ENCODE assay signal across 10 cellular contexts in the genomic region with DNA sequence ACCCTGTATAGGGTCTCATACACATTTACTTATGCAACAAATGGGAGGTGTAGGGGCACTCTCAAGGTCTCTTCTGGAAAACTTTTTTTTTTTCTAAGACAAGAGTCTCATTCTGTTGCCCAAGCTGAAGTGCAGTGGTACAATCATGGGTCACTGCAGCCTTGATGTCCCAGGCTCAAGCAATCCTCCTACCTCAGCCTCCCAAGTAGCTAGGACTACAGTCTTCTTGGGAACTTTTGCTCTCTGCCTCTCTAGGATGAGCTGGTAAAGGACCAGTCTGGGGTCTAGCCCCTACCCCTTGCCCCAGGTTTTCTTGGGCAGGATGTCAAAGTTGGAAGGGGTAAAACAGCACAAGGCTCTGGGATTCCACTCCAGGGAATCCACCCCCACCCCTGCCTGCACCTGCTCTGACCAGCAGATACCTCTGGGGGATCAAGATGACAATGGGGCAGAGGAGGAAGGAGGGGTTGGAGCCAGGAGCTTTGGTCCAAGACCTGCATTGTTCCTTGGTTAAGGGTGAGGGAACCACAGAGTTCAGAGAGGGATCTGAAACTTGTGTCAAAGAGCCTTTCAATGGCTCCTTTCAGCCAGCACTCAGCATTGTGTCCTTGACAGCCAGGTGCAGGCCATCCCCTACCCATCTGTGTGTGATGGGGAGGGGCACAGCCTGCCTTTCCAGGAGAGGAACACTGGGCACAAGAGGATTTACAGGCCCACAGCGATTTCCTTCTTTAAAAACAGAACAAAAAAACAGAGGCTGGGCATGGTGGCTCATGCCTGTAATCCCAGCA. TPM values are rescaled to one million over a fixed set of nuclear protein-coding genes. Genes with fewer than 3 reads are reported as not detected.
A peak's percentile ranks its signal among the peaks of the same experiment; 100 is the strongest.
DNase-seq lines count a peak whose midpoint lies in the region; ATAC-seq and TF ChIP-seq lines count a peak whose summit lies in the region.
"Had no signal": no experiment of that assay in that cellular context is flagged by ENCODE, and none has a peak within 500 bp of the region (broad histone marks: within the 10 kb centered on the region; RNA-seq: fewer than 3 reads in every experiment).

No MANE protein-coding gene starts in this region.

- H4K20me1 ChIP-seq in DOHH2 (ENCODE audit: control insufficient read depth, insufficient read depth, low read depth, low read length): peaks cover 22% of the 10 kb centered on the region

- no peaks in the 10 kb centered on the region for H3K27me3 Mint-ChIP-seq in activated T-helper 1 cell treated with anti-CD3 and anti-CD28 coated beads, Interleukin-12 subunit alpha, Interleukin-12 subunit beta, Interleukin-2, Interleukin-4 antibody, amounts not matched to agents 30 ng/mL and 10 ng/mL and 1 ng/mL, durations not matched to agents 14 hours and 24 hours and 36 hours (ENCODE audit: insufficient read depth)

- H3K27ac Mint-ChIP-seq in activated T-helper 1 cell treated with anti-CD3 and anti-CD28 coated beads, Interleukin-12 subunit alpha, Interleukin-12 subunit beta, Interleukin-2, Interleukin-4 antibody, amounts not matched to agents 30 ng/mL and 10 ng/mL and 1 ng/mL, durations not matched to agents 14 hours and 24 hours and 36 hours: no peak overlapping the region

- H3K9ac ChIP-seq in muscle layer of colon (ENCODE audit: low read length): no peak overlapping the region

- H3K27ac ChIP-seq in A673 (ENCODE audit: low read depth, low read length, poor library complexity, severe bottlenecking) (peak overlapping the region; percentile 59), DOHH2 (ENCODE audit: low read depth, low read length) (no peak overlapping the region), VCaP (peak overlapping the region; percentile 78), muscle layer of colon (ENCODE audit: low read depth, low read length) (peak overlapping the region; percentile 29)

- H3K9me3 Mint-ChIP-seq in activated T-helper 1 cell treated with anti-CD3 and anti-CD28 coated beads, Interleukin-12 subunit alpha, Interleukin-12 subunit beta, Interleukin-2, Interleukin-4 antibody, amounts not matched to agents 30 ng/mL and 10 ng/mL and 1 ng/mL, durations not matched to agents 14 hours and 24 hours and 36 hours: no peaks in the 10 kb centered on the region

- TF ChIP-seq CTCF in A673 (conservative IDR thresholded peaks at IDR 0.05; ENCODE audit: low read depth, low read length): no peak
- no peak for TF ChIP-seq CTCF in DOHH2 (IDR thresholded peaks at IDR 0.05; ENCODE audit: low read depth, low read length, poor library complexity, severe bottlenecking)
- no peak for TF ChIP-seq CTCF in VCaP (conservative IDR thresholded peaks at IDR 0.05)

- H3K9me2 ChIP-seq in DOHH2 (replicated peaks; ENCODE audit: control insufficient read depth, low read length): no peaks in the 10 kb centered on the region

- peaks cover 63% of the 10 kb centered on the region for H3K79me2 ChIP-seq in DOHH2 (ENCODE audit: control insufficient read depth, low read length)

- POLR2A ChIA-PET in A673 (lab: Charles Lee; ENCODE audit: low non-redundant PET): no interaction called here

- DNase-seq in A673 (ENCODE audit: low spot score): no peak
- no peak for DNase-seq in epidermal melanocyte (ENCODE audit: insufficient read length, low spot score)
- DNase-seq in activated T-helper 1 cell treated with anti-CD3 and anti-CD28 coated beads, Interleukin-12 subunit alpha, Interleukin-12 subunit beta, Interleukin-2, Interleukin-4 antibody, amounts not matched to agents 30 ng/mL and 10 ng/mL and 1 ng/mL, durations not matched to agents 14 hours and 24 hours and 36 hours (ENCODE audit: low spot score): no peak
- DNase-seq: islet precursor cell had no signal

- peaks cover 5% of the 10 kb centered on the region for H3K36me3 Mint-ChIP-seq in activated T-helper 1 cell treated with anti-CD3 and anti-CD28 coated beads, Interleukin-12 subunit alpha, Interleukin-12 subunit beta, Interleukin-2, Interleukin-4 antibody, amounts not matched to agents 30 ng/mL and 10 ng/mL and 1 ng/mL, durations not matched to agents 14 hours and 24 hours and 36 hours (ENCODE audit: low read depth)

- intact Hi-C loops in A673 (cut with micrococcal nuclease; ENCODE audit: unreplicated experiment): no loop called here
- intact Hi-C loops in activated T-helper 1 cell treated with anti-CD3 and anti-CD28 coated beads, Interleukin-12 subunit alpha, Interleukin-12 subunit beta, Interleukin-2, Interleukin-4 antibody, amounts not matched to agents 30 ng/mL and 10 ng/mL and 1 ng/mL, durations not matched to agents 14 hours and 24 hours and 36 hours (cut with micrococcal nuclease): no loop called here

- H3K36me3 ChIP-seq in A673 (ENCODE audit: insufficient read depth, low read length, poor library complexity, severe bottlenecking) (peaks cover 3% of the 10 kb centered on the region), DOHH2 (ENCODE audit: control insufficient read depth, low read length) (peaks cover 2% of the 10 kb centered on the region; the same call in 1 of the 2 replicates), muscle layer of colon (ENCODE audit: insufficient read depth, low read length) (peaks cover 11% of the 10 kb centered on the region)

- H3K4me2 ChIP-seq in DOHH2 (ENCODE audit: low read length): peak overlapping the region; percentile 15; the same call in 1 of the 2 replicates

- no peak for ATAC-seq in activated CD4-positive, CD25-positive, alpha-beta regulatory T cell treated with anti-CD3 and anti-CD28 coated beads, Interleukin-2, amount 50 U/mL, for 24 hours
- no peak for ATAC-seq in HG03354 (IDR thresholded peaks at IDR 0.05; ENCODE audit: poor library complexity, severe bottlenecking, unreplicated experiment)

- no peak overlapping the region for H3K4me3 ChIP-seq in A673 (ENCODE audit: low read depth, low read length, poor library complexity, severe bottlenecking)
- H3K4me3 ChIP-seq in DOHH2 (ENCODE audit: low read length): no peak overlapping the region
- H3K4me3 ChIP-seq in muscle layer of colon (ENCODE audit: low read depth in 1 of 2, low read length in 2 of 2): peak overlapping the region in 1 of 2 donors; percentile 44

- H3F3A ChIP-seq in DOHH2 (ENCODE audit: control insufficient read depth, insufficient read depth): peaks cover 29% of the 10 kb centered on the region

- BruUV-seq in A673 (replicated peaks; lab: Mats Ljungman, UMichigan): no TSS peak

- H3K4me1 Mint-ChIP-seq in activated T-helper 1 cell treated with anti-CD3 and anti-CD28 coated beads, Interleukin-12 subunit alpha, Interleukin-12 subunit beta, Interleukin-2, Interleukin-4 antibody, amounts not matched to agents 30 ng/mL and 10 ng/mL and 1 ng/mL, durations not matched to agents 14 hours and 24 hours and 36 hours (ENCODE audit: low read depth): peaks cover 67% of the 10 kb centered on the region

- no peaks in the 10 kb centered on the region for H3K27me3 ChIP-seq in A673 (replicated peaks; ENCODE audit: insufficient read depth, low read depth, low read length, poor library complexity)
- H3K27me3 ChIP-seq in DOHH2 (ENCODE audit: control insufficient read depth, low read length): no peaks in the 10 kb centered on the region
- H3K27me3 ChIP-seq in muscle layer of colon (ENCODE audit: control insufficient read depth in 1 of 2, insufficient read depth in 2 of 2, low read length in 2 of 2): no peaks in the 10 kb centered on the region

- CTCF ChIA-PET in A673 (lab: Charles Lee): interaction anchor here (0.6 kb wide), 1 partner anchor 19 kb away, joined by 9 read pairs; no protein-coding TSS in a partner anchor

- H3K9me3 ChIP-seq in A673 (ENCODE audit: low read depth, low read length, poor library complexity, severe bottlenecking): no peaks in the 10 kb centered on the region
- no peaks in the 10 kb centered on the region for H3K9me3 ChIP-seq in DOHH2 (ENCODE audit: control insufficient read depth, insufficient read depth, low read length)
- H3K9me3 ChIP-seq in muscle layer of colon (ENCODE audit: low read length): no peaks in the 10 kb centered on the region

- H3K4me3 Mint-ChIP-seq in activated T-helper 1 cell treated with anti-CD3 and anti-CD28 coated beads, Interleukin-12 subunit alpha, Interleukin-12 subunit beta, Interleukin-2, Interleukin-4 antibody, amounts not matched to agents 30 ng/mL and 10 ng/mL and 1 ng/mL, durations not matched to agents 14 hours and 24 hours and 36 hours: no peak overlapping the region

- H3K4me1 ChIP-seq in A673 (ENCODE audit: insufficient read depth, low read length, poor library complexity, severe bottlenecking): peaks cover 75% of the 10 kb centered on the region
- peaks cover 70% of the 10 kb centered on the region for H3K4me1 ChIP-seq in DOHH2 (ENCODE audit: control insufficient read depth, low read length)
- H3K4me1 ChIP-seq in muscle layer of colon (ENCODE audit: insufficient read depth, low read length): peaks cover 94% of the 10 kb centered on the region

RNA-seq across cellular contexts. Expression of a gene that starts 12.2 kb away (rescaled TPM):
- total RNA-seq in A673 (2021): 115 and 132 TPM in 2 replicates
- 96.5 and 99.6 TPM in 2 replicates for total RNA-seq in activated T-helper 1 cell treated with anti-CD3 and anti-CD28 coated beads, Interleukin-12 subunit alpha, Interleukin-12 subunit beta, Interleukin-2, Interleukin-4 antibody, amounts not matched to agents 30 ng/mL and 10 ng/mL and 1 ng/mL, durations not matched to agents 14 hours and 24 hours and 36 hours

RNA-seq across cellular contexts. Expression of a gene that starts 15.7 kb away (rescaled TPM):
- 4.4 and 5.4 TPM in 2 replicates for total RNA-seq in A673 (2021)
- 2.0 and 3.1 TPM in 2 replicates for total RNA-seq in activated T-helper 1 cell treated with anti-CD3 and anti-CD28 coated beads, Interleukin-12 subunit alpha, Interleukin-12 subunit beta, Interleukin-2, Interleukin-4 antibody, amounts not matched to agents 30 ng/mL and 10 ng/mL and 1 ng/mL, durations not matched to agents 14 hours and 24 hours and 36 hours
- total RNA-seq: Daoy had no signal

RNA-seq across cellular contexts. Expression of a gene that starts 51.7 kb away (rescaled TPM):
- 52.6 and 58.5 TPM in 2 replicates for total RNA-seq in A673 (2021)
- 63.5 and 68.6 TPM in 2 replicates for total RNA-seq in activated T-helper 1 cell treated with anti-CD3 and anti-CD28 coated beads, Interleukin-12 subunit alpha, Interleukin-12 subunit beta, Interleukin-2, Interleukin-4 antibody, amounts not matched to agents 30 ng/mL and 10 ng/mL and 1 ng/mL, durations not matched to agents 14 hours and 24 hours and 36 hours
